10 cellular contexts compared by ENCODE assay signal in the genomic region with DNA sequence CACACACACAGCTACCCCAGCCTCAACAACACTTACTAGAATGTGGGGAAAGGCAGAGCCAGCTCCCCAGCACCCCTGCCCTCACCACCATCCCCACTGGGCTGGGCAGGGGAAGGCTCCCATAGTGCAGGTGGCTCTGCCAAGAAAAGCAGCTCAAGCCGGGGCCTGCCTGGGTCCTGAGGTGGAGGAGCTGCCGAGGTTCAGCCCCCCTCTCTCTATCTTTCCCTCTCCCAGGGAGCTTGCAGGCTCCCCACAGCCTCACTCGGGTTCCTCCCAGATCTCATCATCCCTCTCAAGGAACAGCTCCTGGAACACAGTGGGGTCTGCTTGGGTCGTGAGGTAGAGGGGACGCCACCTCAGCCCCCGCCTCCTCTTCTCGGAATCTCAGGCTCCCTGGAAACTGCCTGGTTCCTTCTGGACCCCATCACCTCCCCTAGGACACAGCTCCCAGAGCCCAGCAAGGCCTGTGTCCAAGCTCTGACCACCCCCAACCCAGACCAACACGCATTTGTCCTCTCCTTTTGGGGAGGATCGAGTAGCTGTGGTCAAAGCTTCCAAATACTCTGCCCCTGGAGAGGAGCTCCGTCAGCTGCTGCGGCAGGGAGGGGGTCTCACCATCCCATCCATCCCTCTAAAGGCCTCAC. TPM values are rescaled to one million over a fixed set of nuclear protein-coding genes. Genes with fewer than 3 reads are reported as not detected.
A peak's percentile ranks its signal among the peaks of the same experiment; 100 is the strongest.
DNase-seq lines count a peak whose midpoint lies in the region; ATAC-seq and TF ChIP-seq lines count a peak whose summit lies in the region.
"Had no signal": no experiment of that assay in that cellular context is flagged by ENCODE, and none has a peak within 500 bp of the region (broad histone marks: within the 10 kb centered on the region; RNA-seq: fewer than 3 reads in every experiment).

No MANE protein-coding gene starts in this region.

- TF ChIP-seq EP300 in stomach (IDR thresholded peaks at IDR 0.05), result no peak

- no peaks in the 10 kb centered on the region for H3K9me3 Mint-ChIP-seq in HFFc6
- H3K9me3 Mint-ChIP-seq in CD4-positive, alpha-beta T cell, result no peaks in the 10 kb centered on the region
- H3K9me3 Mint-ChIP-seq: T-cell had no signal

- no peaks in the 10 kb centered on the region for H3K27me3 ChIP-seq in duodenal mucosa (ENCODE audit: control insufficient read depth in 1 of 2, insufficient read depth in 2 of 2, low read length in 2 of 2)
- H3K27me3 ChIP-seq in stomach, result no peaks in the 10 kb centered on the region
- no peaks in the 10 kb centered on the region for H3K27me3 ChIP-seq in CD4-positive, alpha-beta T cell (ENCODE audit: control insufficient read depth, insufficient read depth, low read length)

- H3K36me3 ChIP-seq in duodenal mucosa (ENCODE audit: control insufficient read depth in 1 of 2, insufficient read depth in 2 of 2, low read length in 2 of 2) (peaks cover 7 to 8% of the 10 kb centered on the region in 2 donors), stomach (peaks cover 6 to 9% (median 8%) of the 10 kb centered on the region in 4 donors)

- POLR2A ChIA-PET in CD4-positive, alpha-beta T cell (lab: Charles Lee), result no interaction called here

- H3K27ac ChIP-seq in duodenal mucosa (ENCODE audit: low read depth, low read length), result peak overlapping the region; percentile 90
- peak overlapping the region; percentile 87 to 90 (median 89) for H3K27ac ChIP-seq in stomach
- no peak overlapping the region for H3K27ac ChIP-seq in CD4-positive, alpha-beta T cell (ENCODE audit: low read depth, low read length)

- intact Hi-C loops in lower leg skin (cut with DNase I; ENCODE audit: low total_unique reads), result no loop called here
- intact Hi-C loops in stomach (cut with DNase I; ENCODE audit: low total_unique reads), result no loop called here
- intact Hi-C loops in CD4-positive, alpha-beta T cell (cut with DNase I, micrococcal nuclease), result no loop called here

- H3K4me3 ChIP-seq in duodenal mucosa (ENCODE audit: low read depth in 1 of 2, low read length in 2 of 2) (peak overlapping the region; percentile 83 to 97), lower leg skin (ENCODE audit: low read depth, poor library complexity, severe bottlenecking) (peak overlapping the region; percentile 45), stomach (peak overlapping the region; percentile 54 to 76 (median 66))

- H3K27ac Mint-ChIP-seq in HFFc6, result peak overlapping the region; percentile 96
- H3K27ac Mint-ChIP-seq in CD4-positive, alpha-beta T cell, result no peak overlapping the region
- H3K27ac Mint-ChIP-seq: activated naive CD8-positive, alpha-beta T cell; T-cell had no signal

- ATAC-seq in CD4-positive, alpha-beta T cell (ENCODE audit: poor library complexity), result no peak
- no peak for ATAC-seq in HG02642 (IDR thresholded peaks at IDR 0.05; ENCODE audit: poor library complexity, unreplicated experiment)

- H3K9me3 ChIP-seq in duodenal mucosa (ENCODE audit: control insufficient read depth in 1 of 2, low read length in 2 of 2) (no peaks in the 10 kb centered on the region), stomach (no peaks in the 10 kb centered on the region)
- H3K9me3 ChIP-seq in CD4-positive, alpha-beta T cell (ENCODE audit: control insufficient read depth, low read length), result no peaks in the 10 kb centered on the region

- TF ChIP-seq CTCF in HFFc6 (IDR thresholded peaks at IDR 0.05) (no peak), lower leg skin (IDR thresholded peaks at IDR 0.05) (no peak), stomach (IDR thresholded peaks at IDR 0.05) (no peak)
- TF ChIP-seq CTCF in CD4-positive, alpha-beta T cell (IDR thresholded peaks at IDR 0.05), result no peak

- WGBS in lower leg skin, 2 donors, result 16 to 49% methylated on average over 8 to 11 of the region's 11 CpGs
- 20 to 38% (median 22%) methylated on average over 10 to 11 of the region's 11 CpGs for WGBS in stomach, 5 donors

- H3K27me3 Mint-ChIP-seq in HFFc6 (ENCODE audit: insufficient read depth), result peaks cover 4% of the 10 kb centered on the region
- no peaks in the 10 kb centered on the region for H3K27me3 Mint-ChIP-seq in CD4-positive, alpha-beta T cell
- H3K27me3 Mint-ChIP-seq: activated naive CD8-positive, alpha-beta T cell; T-cell had no signal

- H3K9ac ChIP-seq in duodenal mucosa (ENCODE audit: low read depth in 1 of 2, low read length in 2 of 2), result peak overlapping the region; percentile 88 to 100

- peaks cover 60 to 69% of the 10 kb centered on the region in 2 donors for H3K4me1 ChIP-seq in duodenal mucosa (ENCODE audit: control insufficient read depth in 1 of 2, insufficient read depth in 2 of 2, low read length in 2 of 2)
- H3K4me1 ChIP-seq in stomach, result peaks cover 59 to 89% (median 77%) of the 10 kb centered on the region in 4 donors

- H3K36me3 Mint-ChIP-seq in HFFc6 (ENCODE audit: low read depth), result peaks cover 23% of the 10 kb centered on the region
- H3K36me3 Mint-ChIP-seq in CD4-positive, alpha-beta T cell (ENCODE audit: low read depth), result no peaks in the 10 kb centered on the region
- H3K36me3 Mint-ChIP-seq: activated naive CD8-positive, alpha-beta T cell; T-cell had no signal

- CTCF ChIA-PET in CD4-positive, alpha-beta T cell (lab: Charles Lee), result interaction anchor here (0.6 kb wide), 1 partner anchor 33 kb away, joined by 3 read pairs; no protein-coding TSS in a partner anchor

- DNase-seq in HFFc6, result no peak
- no peak for DNase-seq in lower leg skin (ENCODE audit: low spot score in 2 of 2)
- no peak for DNase-seq in stomach
- no peak for DNase-seq in stimulated activated CD4-positive, alpha-beta T cell treated with anti-CD3 and anti-CD28 coated beads, Interleukin-2, amount 100 ng/mL, for 24 hours
- DNase-seq in CD4-positive, alpha-beta T cell, result no peak
- DNase-seq in DMS53 treated with DMSO at 0.1 percent for 48 hours (lab: John Stamatoyannopoulos, UW; ENCODE audit: unreplicated experiment), result no peak
- DNase-seq: T-cell had no signal

- peaks cover 71% of the 10 kb centered on the region for H3K4me1 Mint-ChIP-seq in HFFc6 (ENCODE audit: low read depth)
- no peaks in the 10 kb centered on the region for H3K4me1 Mint-ChIP-seq in CD4-positive, alpha-beta T cell (ENCODE audit: low read depth)

- H3K4me3 Mint-ChIP-seq in HFFc6, result peak overlapping the region; percentile 96
- no peak overlapping the region for H3K4me3 Mint-ChIP-seq in CD4-positive, alpha-beta T cell
- H3K4me3 Mint-ChIP-seq: activated naive CD8-positive, alpha-beta T cell; T-cell had no signal

- TF ChIP-seq POLR2A in lower leg skin (IDR thresholded peaks at IDR 0.05) (no peak), stomach (IDR thresholded peaks at IDR 0.05) (no peak)

RNA-seq across cellular contexts. Expression of gene S100A16, which starts 0.7 kb away (rescaled TPM):
- 100 to 1,000 TPM; 235 to 351 (median 258) TPM for total RNA-seq in HFFc6 (2021; fragmentation: NEBNext Ultra II Directional; extraction: Animal tissue kit (Norgen Biotek cat#: 25700))
- total RNA-seq in lower leg skin (100 to 1,000 TPM; 289 to 390 (median 329) TPM), stomach (100 to 1,000 TPM in 1 of 5 donors, 10 to 100 TPM in 2, 1 to 10 TPM in 2; 8.9 to 192 (median 47.9) TPM)
- 100 to 1,000 TPM; 145 to 361 (median 188) TPM for polyA plus RNA-seq in stomach
- total RNA-seq in CD4-positive, alpha-beta T cell, result not detected

RNA-seq across cellular contexts. Expression of gene S100A14, which starts 3.9 kb away (rescaled TPM):
- total RNA-seq in HFFc6 (2021; fragmentation: NEBNext Ultra II Directional; extraction: Animal tissue kit (Norgen Biotek cat#: 25700)), result under 1 TPM in 1 of 6 experiments, not detected in 5; 0.54 TPM
- total RNA-seq in lower leg skin (100 to 1,000 TPM; 416 to 668 (median 495) TPM), stomach (100 to 1,000 TPM in 1 of 5 donors, 10 to 100 TPM in 3, 1 to 10 TPM in 1; 8.8 to 488 (median 29.0) TPM)
- 100 to 1,000 TPM in 2 of 3 donors, 10 to 100 TPM in 1; 70.2 to 751 (median 244) TPM for polyA plus RNA-seq in stomach
- not detected for total RNA-seq in CD4-positive, alpha-beta T cell

RNA-seq across cellular contexts. Expression of gene S100A13, which starts 15.1 kb away (rescaled TPM):
- total RNA-seq in HFFc6 (2021; fragmentation: NEBNext Ultra II Directional; extraction: Animal tissue kit (Norgen Biotek cat#: 25700)), result 100 to 1,000 TPM; 162 to 225 (median 208) TPM
- total RNA-seq in lower leg skin (10 to 100 TPM; 44.1 to 72.8 (median 47.2) TPM), stomach (10 to 100 TPM; 18.7 to 54.6 (median 23.5) TPM)
- polyA plus RNA-seq in stomach, result 100 to 1,000 TPM; 140 to 271 (median 207) TPM
- total RNA-seq in CD4-positive, alpha-beta T cell, result 1 to 10 TPM; 2.1 to 2.8 TPM

RNA-seq across cellular contexts. Expression of gene S100A1, which starts 16.0 kb away (rescaled TPM):
- total RNA-seq in HFFc6 (2021; fragmentation: NEBNext Ultra II Directional; extraction: Animal tissue kit (Norgen Biotek cat#: 25700)), result under 1 TPM in 3 of 6 experiments, not detected in 3; 0.59 to 0.96 (median 0.82) TPM
- total RNA-seq in lower leg skin (10 to 100 TPM in 3 of 4 donors, 1 to 10 TPM in 1; 8.7 to 33.5 (median 23.8) TPM), stomach (not detected)
- 10 to 100 TPM in 2 of 3 donors, 1 to 10 TPM in 1; 5.7 to 64.8 (median 45.5) TPM for polyA plus RNA-seq in stomach
- not detected for total RNA-seq in CD4-positive, alpha-beta T cell
- total RNA-seq: T-cell had no signal

RNA-seq across cellular contexts. Expression of gene CHTOP, which starts 21.6 kb away (rescaled TPM):
- 10 to 100 TPM; 48.1 to 57.9 (median 53.9) TPM for total RNA-seq in HFFc6 (2021; fragmentation: NEBNext Ultra II Directional; extraction: Animal tissue kit (Norgen Biotek cat#: 25700))
- total RNA-seq in lower leg skin (10 to 100 TPM; 56.1 to 86.9 (median 65.5) TPM), stomach (100 to 1,000 TPM in 1 of 5 donors, 10 to 100 TPM in 4; 21.7 to 111 (median 74.3) TPM)
- polyA plus RNA-seq in stomach, result 10 to 100 TPM; 41.3 to 53.2 (median 46.0) TPM
- 100 to 1,000 TPM in 1 of 2 experiments, 10 to 100 TPM in 1; 97.1 to 102 TPM for total RNA-seq in CD4-positive, alpha-beta T cell

Comparison
In these comparisons a context has a peak if more than half of its experiments do, and no peak if none do; other contexts are left out.
1. RNA of gene S100A16, which starts 0.7 kb away (total RNA-seq): 289 to 390 TPM in lower leg skin, 235 to 351 TPM in HFFc6 and 8.9 to 192 TPM in stomach; not detected in CD4-positive, alpha-beta T cell; every median in the first group is over 4 times any median in the second.
2. RNA of gene S100A14, which starts 3.9 kb away (total RNA-seq): 416 to 668 TPM in lower leg skin and 8.8 to 488 TPM in stomach; not detected in CD4-positive, alpha-beta T cell and 0.54 TPM in HFFc6; every median in the first group is over 4 times any median in the second.
3. RNA of gene S100A13, which starts 15.1 kb away (total RNA-seq): 162 to 225 TPM in HFFc6, 44.1 to 72.8 TPM in lower leg skin and 18.7 to 54.6 TPM in stomach; 2.1 to 2.8 TPM in CD4-positive, alpha-beta T cell; every median in the first group is over 4 times any median in the second.
4. Peak in every context shown above with its lines, with median percentiles within 50 percentile points of each other: H3K4me3 ChIP-seq.